In genomic region chr13:87698268-87698667, GRCh38 we compare ENCODE assay signal across 31 cellular contexts. TPM values are rescaled to one million over a fixed set of nuclear protein-coding genes. Genes with fewer than 3 reads are reported as not detected.
"Had no signal": no experiment of that assay in that cellular context is flagged by ENCODE, and none has a peak within 500 bp of the region (broad histone marks: within the 10 kb centered on the region; RNA-seq: fewer than 3 reads in every experiment).

No MANE protein-coding gene starts in this region.

- FAIRE-seq: frontal cortex had no signal

- H3K4me3 ChIP-seq: ascending aorta, breast epithelium, cardiac muscle cell, colonic mucosa, dorsolateral prefrontal cortex had no signal

- H3K27me3 ChIP-seq: ascending aorta, breast epithelium, cardiac muscle cell, colonic mucosa, dorsolateral prefrontal cortex had no signal

- H3K27ac ChIP-seq: ascending aorta, breast epithelium, cardiac muscle cell, colonic mucosa, dorsolateral prefrontal cortex, VCaP had no signal

- H3K4me1 ChIP-seq: ascending aorta, breast epithelium, colonic mucosa had no signal

- H3K9me3 ChIP-seq: ascending aorta, breast epithelium, colonic mucosa had no signal

- ATAC-seq: activated naive CD4-positive, alpha-beta T cell treated with anti-CD3 and anti-CD28 coated beads, Interleukin-2, amount 50 U/mL, for 72 hours; activated T-cell treated with anti-CD3 and anti-CD28 coated beads, Interleukin-2, amount 50 U/mL, for 72 hours; esophagus mucosa; WTC11 had no signal

- H3K36me3 ChIP-seq: ascending aorta, breast epithelium, cardiac muscle cell, colonic mucosa had no signal

- DNase-seq: activated CD4-positive, alpha-beta memory T cell treated with anti-CD3 and anti-CD28 coated beads, Interleukin-2, amount 10 ng/mL, durations not matched to agents 7 days and 5 days; activated CD4-positive, alpha-beta T cell treated with anti-CD3 and anti-CD28 coated beads for 1 hour; activated CD4-positive, alpha-beta T cell treated with anti-CD3 and anti-CD28 coated beads for 4 hours; activated CD4-positive, alpha-beta T cell treated with anti-CD3 and anti-CD28 coated beads, Interleukin-2, amount 10 ng/mL, durations not matched to agents 7 days and 5 days; activated CD4-positive, alpha-beta T cell treated with anti-CD3 and anti-CD28 coated beads, Interleukin-2, amount 50 U/mL, for 4 hours; activated CD8-positive, alpha-beta memory T cell treated with anti-CD3 and anti-CD28 coated beads, Interleukin-2, amount 50 U/mL, for 48 hours; activated gamma-delta T cell; activated naive CD4-positive, alpha-beta T cell; activated naive CD4-positive, alpha-beta T cell treated with anti-CD3 and anti-CD28 coated beads, Interleukin-2, amount 10 ng/mL, durations not matched to agents 7 days and 5 days; activated naive CD8-positive, alpha-beta T cell treated with anti-CD3 and anti-CD28 coated beads, Interleukin-2, amount 10 ng/mL, durations not matched to agents 7 days and 5 days; activated T-cell treated with anti-CD3 and anti-CD28 coated beads for 4 hours; activated T-cell treated with anti-CD3 and anti-CD28 coated beads, Interleukin-2, amount 50 U/mL, for 24 hours; activated T-cell treated with anti-CD3 and anti-CD28 coated beads, Interleukin-2, amount 50 U/mL, for 72 hours; central memory CD4-positive, alpha-beta T cell; cerebellar nuclear complex; colonic mucosa; dorsolateral prefrontal cortex; effector memory CD4-positive, alpha-beta T cell; endodermal cell; foreskin fibroblast; head of caudate nucleus; T-helper 2 cell had no signal

RNA-seq across cellular contexts. Expression of gene SLITRK5, which starts 27.1 kb away (rescaled TPM):
- total RNA-seq: activated CD4-positive, alpha-beta T cell treated with anti-CD3 and anti-CD28 coated beads, Interleukin-2, amount 10 ng/mL, durations not matched to agents 7 days and 5 days; activated naive CD4-positive, alpha-beta T cell treated with anti-CD3 and anti-CD28 coated beads, Interleukin-2, amount 50 U/mL, for 72 hours; activated naive CD8-positive, alpha-beta T cell treated with anti-CD3 and anti-CD28 coated beads, Interleukin-2, amount 10 ng/mL, durations not matched to agents 7 days and 5 days; activated T-cell treated with anti-CD3 and anti-CD28 coated beads, Interleukin-2, amount 50 U/mL, for 72 hours; ascending aorta; epithelial cell of proximal tubule had no signal
